Comparison of ENCODE assay signal across 1 cellular context in the genomic region with DNA sequence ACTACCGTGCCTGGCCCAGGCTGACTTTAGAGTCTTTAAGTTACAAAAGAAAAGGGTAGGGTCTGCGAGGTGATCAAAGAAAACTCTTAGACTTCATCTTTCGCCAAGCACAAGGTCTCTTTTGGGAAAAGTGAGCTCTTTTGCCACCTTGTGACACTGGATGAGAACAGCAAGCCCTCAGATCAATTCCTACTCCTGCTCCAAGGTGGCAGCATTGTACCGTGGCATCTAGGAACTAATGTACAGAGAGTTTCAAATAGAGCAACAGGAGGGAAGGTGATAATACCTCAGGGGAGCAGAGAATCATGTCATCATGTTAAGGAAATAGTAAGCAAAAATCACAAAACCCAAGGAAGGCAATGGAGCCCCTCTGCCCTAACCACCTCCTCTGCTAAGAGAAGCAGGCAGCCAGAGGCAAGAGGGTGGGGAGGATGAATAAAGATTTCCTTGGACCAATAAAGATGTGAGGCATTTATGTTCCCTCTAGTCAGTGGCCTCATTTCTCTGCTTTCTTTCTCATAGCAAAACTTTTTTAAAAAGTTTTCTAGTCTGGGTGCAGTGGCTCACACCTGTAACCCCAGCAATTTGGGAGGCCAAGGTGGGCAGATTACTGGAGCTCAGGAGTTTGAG.
TF ChIP-seq lines count a peak whose summit lies in the region.

No MANE protein-coding gene starts in this region.

TF ChIP-seq in endothelial cell of umbilical vein, 7 proteins besides CTCF, POLR2A, EP300 and RAD21:
- TF ChIP-seq JUN (IDR thresholded peaks at IDR 0.05; ENCODE audit: borderline replicate concordance, insufficient read depth, insufficient read length, low read depth) (no peak), MAX (IDR thresholded peaks at IDR 0.05; ENCODE audit: insufficient read depth, insufficient read length) (no peak), FOS (IDR thresholded peaks at IDR 0.05; ENCODE audit: borderline replicate concordance, insufficient read depth, low read length) (no peak), EZH2 (IDR thresholded peaks at IDR 0.05; ENCODE audit: borderline replicate concordance, low read depth, low read length, severe bottlenecking) (no peak), POLR2AphosphoS5 (IDR thresholded peaks at IDR 0.05; ENCODE audit: insufficient read depth, low read depth, low read length) (no peak), MYC (IDR thresholded peaks at IDR 0.05; ENCODE audit: low read depth, low read length) (no peak), GATA2 (IDR thresholded peaks at IDR 0.05; ENCODE audit: insufficient read depth, insufficient read length, low read depth, low read length) (no peak)
